Comparison of ENCODE assay signal across 1 cellular context in the genomic region with DNA sequence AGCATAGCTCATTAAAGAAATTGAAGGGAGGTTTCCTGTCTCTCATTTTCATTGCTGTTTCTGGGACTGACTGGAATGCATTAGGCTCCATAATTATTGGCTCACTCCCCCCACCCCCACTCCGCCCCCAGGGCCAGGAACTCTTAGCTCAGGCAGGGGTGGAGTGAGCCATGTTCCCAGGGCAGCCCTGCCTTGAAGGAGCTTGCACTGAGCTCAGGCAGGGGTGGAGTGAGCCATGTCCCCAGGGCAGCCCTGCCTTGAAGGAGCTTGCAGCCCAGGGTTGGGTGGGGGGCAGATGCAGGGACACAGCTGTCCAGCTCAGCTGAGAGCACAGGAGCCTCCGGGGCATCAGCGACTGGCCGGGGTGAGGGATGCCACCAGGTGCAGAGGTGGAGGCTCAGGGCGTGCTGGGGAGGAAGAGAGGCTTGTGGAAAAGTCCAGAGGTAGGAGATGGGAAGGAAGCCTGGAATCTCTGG.
A peak's percentile ranks its signal among the peaks of the same experiment; 100 is the strongest.
TF ChIP-seq lines count a peak whose summit lies in the region.

No MANE protein-coding gene starts in this region.

TF ChIP-seq in HEK293, 187 proteins besides CTCF, POLR2A, EP300 and RAD21 (continued from another document):
- TF ChIP-seq, protein P1, sequence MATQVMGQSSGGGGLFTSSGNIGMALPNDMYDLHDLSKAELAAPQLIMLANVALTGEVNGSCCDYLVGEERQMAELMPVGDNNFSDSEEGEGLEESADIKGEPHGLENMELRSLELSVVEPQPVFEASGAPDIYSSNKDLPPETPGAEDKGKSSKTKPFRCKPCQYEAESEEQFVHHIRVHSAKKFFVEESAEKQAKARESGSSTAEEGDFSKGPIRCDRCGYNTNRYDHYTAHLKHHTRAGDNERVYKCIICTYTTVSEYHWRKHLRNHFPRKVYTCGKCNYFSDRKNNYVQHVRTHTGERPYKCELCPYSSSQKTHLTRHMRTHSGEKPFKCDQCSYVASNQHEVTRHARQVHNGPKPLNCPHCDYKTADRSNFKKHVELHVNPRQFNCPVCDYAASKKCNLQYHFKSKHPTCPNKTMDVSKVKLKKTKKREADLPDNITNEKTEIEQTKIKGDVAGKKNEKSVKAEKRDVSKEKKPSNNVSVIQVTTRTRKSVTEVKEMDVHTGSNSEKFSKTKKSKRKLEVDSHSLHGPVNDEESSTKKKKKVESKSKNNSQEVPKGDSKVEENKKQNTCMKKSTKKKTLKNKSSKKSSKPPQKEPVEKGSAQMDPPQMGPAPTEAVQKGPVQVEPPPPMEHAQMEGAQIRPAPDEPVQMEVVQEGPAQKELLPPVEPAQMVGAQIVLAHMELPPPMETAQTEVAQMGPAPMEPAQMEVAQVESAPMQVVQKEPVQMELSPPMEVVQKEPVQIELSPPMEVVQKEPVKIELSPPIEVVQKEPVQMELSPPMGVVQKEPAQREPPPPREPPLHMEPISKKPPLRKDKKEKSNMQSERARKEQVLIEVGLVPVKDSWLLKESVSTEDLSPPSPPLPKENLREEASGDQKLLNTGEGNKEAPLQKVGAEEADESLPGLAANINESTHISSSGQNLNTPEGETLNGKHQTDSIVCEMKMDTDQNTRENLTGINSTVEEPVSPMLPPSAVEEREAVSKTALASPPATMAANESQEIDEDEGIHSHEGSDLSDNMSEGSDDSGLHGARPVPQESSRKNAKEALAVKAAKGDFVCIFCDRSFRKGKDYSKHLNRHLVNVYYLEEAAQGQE (tag by site-specific recombination; IDR thresholded peaks at IDR 0.05) = no peak
- peak; percentile 98 for TF ChIP-seq WT1 (tag by site-specific recombination; IDR thresholded peaks at IDR 0.05)
- peak; percentile 89 for TF ChIP-seq SP7 (tag by site-specific recombination; IDR thresholded peaks at IDR 0.05)
- TF ChIP-seq, protein P2, sequence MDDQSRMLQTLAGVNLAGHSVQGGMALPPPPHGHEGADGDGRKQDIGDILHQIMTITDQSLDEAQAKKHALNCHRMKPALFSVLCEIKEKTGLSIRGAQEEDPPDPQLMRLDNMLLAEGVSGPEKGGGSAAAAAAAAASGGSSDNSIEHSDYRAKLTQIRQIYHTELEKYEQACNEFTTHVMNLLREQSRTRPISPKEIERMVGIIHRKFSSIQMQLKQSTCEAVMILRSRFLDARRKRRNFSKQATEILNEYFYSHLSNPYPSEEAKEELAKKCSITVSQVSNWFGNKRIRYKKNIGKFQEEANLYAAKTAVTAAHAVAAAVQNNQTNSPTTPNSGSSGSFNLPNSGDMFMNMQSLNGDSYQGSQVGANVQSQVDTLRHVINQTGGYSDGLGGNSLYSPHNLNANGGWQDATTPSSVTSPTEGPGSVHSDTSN (CRISPR knock-in tag; IDR thresholded peaks at IDR 0.05) = no peak
- TF ChIP-seq, protein P3, sequence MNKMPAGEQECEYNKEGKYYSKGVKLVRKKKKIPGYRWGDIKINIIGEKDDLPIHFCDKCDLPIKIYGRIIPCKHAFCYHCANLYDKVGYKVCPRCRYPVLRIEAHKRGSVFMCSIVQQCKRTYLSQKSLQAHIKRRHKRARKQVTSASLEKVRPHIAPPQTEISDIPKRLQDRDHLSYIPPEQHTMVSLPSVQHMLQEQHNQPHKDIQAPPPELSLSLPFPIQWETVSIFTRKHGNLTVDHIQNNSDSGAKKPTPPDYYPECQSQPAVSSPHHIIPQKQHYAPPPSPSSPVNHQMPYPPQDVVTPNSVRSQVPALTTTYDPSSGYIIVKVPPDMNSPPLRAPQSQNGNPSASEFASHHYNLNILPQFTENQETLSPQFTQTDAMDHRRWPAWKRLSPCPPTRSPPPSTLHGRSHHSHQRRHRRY (tag by site-specific recombination; IDR thresholded peaks at IDR 0.05) = no peak
- peak; percentile 85 for TF ChIP-seq ZFHX2 (tag by site-specific recombination; conservative IDR thresholded peaks at IDR 0.05)
- TF ChIP-seq ZNF184 (tag by site-specific recombination; IDR thresholded peaks at IDR 0.05) = no peak
- 0 out of 2 replicates have a peak, but pooled peaks have one; percentile 14 for TF ChIP-seq GLIS2 (tag by site-specific recombination; IDR thresholded peaks at IDR 0.05)
- no peak for TF ChIP-seq ZNF670 (tag by site-specific recombination; IDR thresholded peaks at IDR 0.05; ENCODE audit: low read depth)
- no peak for TF ChIP-seq ZNF658 (tag by site-specific recombination; IDR thresholded peaks at IDR 0.05)
- no peak for TF ChIP-seq RBAK (tag by site-specific recombination; IDR thresholded peaks at IDR 0.05)
- TF ChIP-seq, protein P4, sequence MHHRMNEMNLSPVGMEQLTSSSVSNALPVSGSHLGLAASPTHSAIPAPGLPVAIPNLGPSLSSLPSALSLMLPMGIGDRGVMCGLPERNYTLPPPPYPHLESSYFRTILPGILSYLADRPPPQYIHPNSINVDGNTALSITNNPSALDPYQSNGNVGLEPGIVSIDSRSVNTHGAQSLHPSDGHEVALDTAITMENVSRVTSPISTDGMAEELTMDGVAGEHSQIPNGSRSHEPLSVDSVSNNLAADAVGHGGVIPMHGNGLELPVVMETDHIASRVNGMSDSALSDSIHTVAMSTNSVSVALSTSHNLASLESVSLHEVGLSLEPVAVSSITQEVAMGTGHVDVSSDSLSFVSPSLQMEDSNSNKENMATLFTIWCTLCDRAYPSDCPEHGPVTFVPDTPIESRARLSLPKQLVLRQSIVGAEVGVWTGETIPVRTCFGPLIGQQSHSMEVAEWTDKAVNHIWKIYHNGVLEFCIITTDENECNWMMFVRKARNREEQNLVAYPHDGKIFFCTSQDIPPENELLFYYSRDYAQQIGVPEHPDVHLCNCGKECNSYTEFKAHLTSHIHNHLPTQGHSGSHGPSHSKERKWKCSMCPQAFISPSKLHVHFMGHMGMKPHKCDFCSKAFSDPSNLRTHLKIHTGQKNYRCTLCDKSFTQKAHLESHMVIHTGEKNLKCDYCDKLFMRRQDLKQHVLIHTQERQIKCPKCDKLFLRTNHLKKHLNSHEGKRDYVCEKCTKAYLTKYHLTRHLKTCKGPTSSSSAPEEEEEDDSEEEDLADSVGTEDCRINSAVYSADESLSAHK (tag by site-specific recombination; IDR thresholded peaks at IDR 0.05) = no peak
- TF ChIP-seq KLF10 (tag by site-specific recombination; IDR thresholded peaks at IDR 0.05) = 0 out of 2 replicates have a peak, but pooled peaks have one; percentile 26
- no peak for TF ChIP-seq ZNF791 (tag by site-specific recombination; IDR thresholded peaks at IDR 0.05)
- TF ChIP-seq EGR2 (tag by site-specific recombination; IDR thresholded peaks at IDR 0.05; ENCODE audit: low read depth) = peak; percentile 79
- TF ChIP-seq, protein P5, sequence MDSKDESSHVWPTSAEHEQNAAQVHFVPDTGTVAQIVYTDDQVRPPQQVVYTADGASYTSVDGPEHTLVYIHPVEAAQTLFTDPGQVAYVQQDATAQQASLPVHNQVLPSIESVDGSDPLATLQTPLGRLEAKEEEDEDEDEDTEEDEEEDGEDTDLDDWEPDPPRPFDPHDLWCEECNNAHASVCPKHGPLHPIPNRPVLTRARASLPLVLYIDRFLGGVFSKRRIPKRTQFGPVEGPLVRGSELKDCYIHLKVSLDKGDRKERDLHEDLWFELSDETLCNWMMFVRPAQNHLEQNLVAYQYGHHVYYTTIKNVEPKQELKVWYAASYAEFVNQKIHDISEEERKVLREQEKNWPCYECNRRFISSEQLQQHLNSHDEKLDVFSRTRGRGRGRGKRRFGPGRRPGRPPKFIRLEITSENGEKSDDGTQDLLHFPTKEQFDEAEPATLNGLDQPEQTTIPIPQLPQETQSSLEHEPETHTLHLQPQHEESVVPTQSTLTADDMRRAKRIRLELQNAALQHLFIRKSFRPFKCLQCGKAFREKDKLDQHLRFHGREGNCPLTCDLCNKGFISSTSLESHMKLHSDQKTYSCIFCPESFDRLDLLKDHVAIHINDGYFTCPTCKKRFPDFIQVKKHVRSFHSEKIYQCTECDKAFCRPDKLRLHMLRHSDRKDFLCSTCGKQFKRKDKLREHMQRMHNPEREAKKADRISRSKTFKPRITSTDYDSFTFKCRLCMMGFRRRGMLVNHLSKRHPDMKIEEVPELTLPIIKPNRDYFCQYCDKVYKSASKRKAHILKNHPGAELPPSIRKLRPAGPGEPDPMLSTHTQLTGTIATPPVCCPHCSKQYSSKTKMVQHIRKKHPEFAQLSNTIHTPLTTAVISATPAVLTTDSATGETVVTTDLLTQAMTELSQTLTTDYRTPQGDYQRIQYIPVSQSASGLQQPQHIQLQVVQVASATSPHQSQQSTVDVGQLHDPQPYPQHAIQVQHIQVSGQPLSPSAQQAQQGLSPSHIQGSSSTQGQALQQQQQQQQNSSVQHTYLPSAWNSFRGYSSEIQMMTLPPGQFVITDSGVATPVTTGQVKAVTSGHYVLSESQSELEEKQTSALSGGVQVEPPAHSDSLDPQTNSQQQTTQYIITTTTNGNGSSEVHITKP (tag by site-specific recombination; IDR thresholded peaks at IDR 0.05) = peak; percentile 69; the same call in 1 of the 2 replicates
